ENCODE assay signal across 8 cellular contexts in genomic region chr15:45637552-45638033, GRCh38. TPM values are rescaled to one million over a fixed set of nuclear protein-coding genes. Genes with fewer than 3 reads are reported as not detected.
A peak's percentile ranks its signal among the peaks of the same experiment; 100 is the strongest.
DNase-seq lines count a peak whose midpoint lies in the region; ATAC-seq and TF ChIP-seq lines count a peak whose summit lies in the region.

No MANE protein-coding gene starts in this region.

- H3K4me3 ChIP-seq in KMS-11 (IDR thresholded peaks at IDR 0.05; ENCODE audit: insufficient read depth, low read depth, low read length) (no peak overlapping the region), duodenal mucosa (ENCODE audit: low read depth in 1 of 2, low read length in 2 of 2) (peak overlapping the region; percentile 67 to 95), thoracic aorta (peak overlapping the region; percentile 86)

- H3K4me1 ChIP-seq in KMS-11 (ENCODE audit: low read depth, poor library complexity, severe bottlenecking) = peaks cover 39% of the 10 kb centered on the region
- peaks cover 50 to 54% of the 10 kb centered on the region in 2 donors for H3K4me1 ChIP-seq in duodenal mucosa (ENCODE audit: control insufficient read depth in 1 of 2, insufficient read depth in 2 of 2, low read length in 2 of 2)
- peaks cover 45 to 60% of the 10 kb centered on the region in 2 donors for H3K4me1 ChIP-seq in thoracic aorta (ENCODE audit: control insufficient read depth in 1 of 2, low read depth in 2 of 2)

- H2AFZ ChIP-seq in KMS-11 (ENCODE audit: low read depth) = peak overlapping the region; percentile 60

- H3K4me1 Mint-ChIP-seq in naive B cell = peaks cover 25 to 68% (median 48%) of the 10 kb centered on the region in 3 donors

- no peak for TF ChIP-seq CTCF in KMS-11 (conservative IDR thresholded peaks at IDR 0.05; ENCODE audit: low read depth, low read length)
- no peak for TF ChIP-seq CTCF in thoracic aorta (IDR thresholded peaks at IDR 0.05)

- no peaks in the 10 kb centered on the region for H3K9me3 Mint-ChIP-seq in naive B cell

- peak overlapping the region; percentile 93 for H3K27ac ChIP-seq in KMS-11
- H3K27ac ChIP-seq in duodenal mucosa (ENCODE audit: low read depth, low read length) = peak overlapping the region; percentile 86
- H3K27ac ChIP-seq in thoracic aorta = peak overlapping the region; percentile 82 to 92

- peaks cover 24% of the 10 kb centered on the region; the same call in 1 of the 2 replicates for H3K79me2 ChIP-seq in KMS-11 (ENCODE audit: insufficient read depth, low read depth)

- peak; percentile 77 for DNase-seq in Daoy (ENCODE audit: low read depth)
- DNase-seq in activated CD4-positive, alpha-beta T cell treated with anti-CD3 and anti-CD28 coated beads for 4 hours = peak; percentile 57 to 60
- DNase-seq in naive B cell = peak; percentile 60
- no peak for DNase-seq in thoracic aorta (ENCODE audit: low spot score)
- DNase-seq in cerebellar nuclear complex (lab: John Stamatoyannopoulos, UW) = no peak

- no peaks in the 10 kb centered on the region for H3K27me3 Mint-ChIP-seq in naive B cell

- no peaks in the 10 kb centered on the region for H3K9me3 ChIP-seq in duodenal mucosa (ENCODE audit: control insufficient read depth in 1 of 2, low read length in 2 of 2)
- no peaks in the 10 kb centered on the region for H3K9me3 ChIP-seq in thoracic aorta

- H3K36me3 ChIP-seq in KMS-11 (ENCODE audit: insufficient read depth) (no peaks in the 10 kb centered on the region), duodenal mucosa (ENCODE audit: control insufficient read depth in 1 of 2, insufficient read depth in 2 of 2, low read length in 2 of 2) (no peaks in the 10 kb centered on the region), thoracic aorta (no peaks in the 10 kb centered on the region)

- H3K4me3 Mint-ChIP-seq in naive B cell = peak overlapping the region; percentile 66 to 91 (median 88)

- peak; percentile 56 for ATAC-seq in GM21390 (IDR thresholded peaks at IDR 0.05; ENCODE audit: unreplicated experiment)
- peak; percentile 61 to 64 for ATAC-seq in naive B cell (ENCODE audit: low read depth in 2 of 2)
- peak; percentile 57 for ATAC-seq in thoracic aorta (ENCODE audit: insufficient number of reproducible peaks, low FRiP score, low read depth)

- H3K36me3 Mint-ChIP-seq in naive B cell = peaks cover 10% of the 10 kb centered on the region in 2 donors

- H3K27ac Mint-ChIP-seq in naive B cell = peak overlapping the region; percentile 37 to 93 (median 81)

- H4K20me1 ChIP-seq in KMS-11 (ENCODE audit: insufficient read depth) = no peaks in the 10 kb centered on the region

- H3K27me3 ChIP-seq in KMS-11 (ENCODE audit: insufficient read depth, low read depth) = no peaks in the 10 kb centered on the region
- H3K27me3 ChIP-seq in duodenal mucosa (ENCODE audit: control insufficient read depth in 1 of 2, insufficient read depth in 2 of 2, low read length in 2 of 2) = no peaks in the 10 kb centered on the region
- H3K27me3 ChIP-seq in thoracic aorta (replicated peaks; ENCODE audit: insufficient read depth) = no peaks in the 10 kb centered on the region

- peak overlapping the region; percentile 55 for H3K4me2 ChIP-seq in KMS-11

- peak overlapping the region; percentile 78 for H3K9ac ChIP-seq in KMS-11
- peak overlapping the region; percentile 60 to 71 for H3K9ac ChIP-seq in duodenal mucosa (ENCODE audit: low read depth in 1 of 2, low read length in 2 of 2)

RNA-seq across cellular contexts. Expression of gene SQOR, which starts 2.8 kb away (rescaled TPM):
- total RNA-seq in Daoy (2014; rRNA removed; shearing (Covaris generic)) = 35.1 and 46.1 TPM in 2 replicates
- polyA plus RNA-seq in naive B cell (ENCODE audit: low read depth in 6 of 6) = 100 to 1,000 TPM in 1 of 6 donors, 10 to 100 TPM in 5; 49.2 to 110 (median 67.1) TPM
- total RNA-seq in thoracic aorta = 10 to 100 TPM; 57.0 to 65.1 TPM

RNA-seq across cellular contexts. Expression of gene BLOC1S6, which starts 50.4 kb away (rescaled TPM):
- total RNA-seq in Daoy (2014; rRNA removed; shearing (Covaris generic)) = 67.6 and 73.1 TPM in 2 replicates
- 100 to 1,000 TPM in 1 of 6 donors, 10 to 100 TPM in 5; 57.1 to 119 (median 93.5) TPM for polyA plus RNA-seq in naive B cell (ENCODE audit: low read depth in 6 of 6)
- 10 to 100 TPM; 41.4 to 85.3 TPM for total RNA-seq in thoracic aorta

Comparison
In these comparisons a context has a peak if more than half of its experiments do, and no peak if none do; other contexts are left out.
1. DNase-seq: peak in Daoy (single experiment), activated CD4-positive, alpha-beta T cell treated with anti-CD3 and anti-CD28 coated beads for 4 hours (2 of 2) and naive B cell (single experiment); none in thoracic aorta (single experiment) and cerebellar nuclear complex (0 of 2).
2. Peak in every context shown above with its lines, with median percentiles within 50 percentile points of each other: ATAC-seq and H3K27ac ChIP-seq.